In the genomic region with DNA sequence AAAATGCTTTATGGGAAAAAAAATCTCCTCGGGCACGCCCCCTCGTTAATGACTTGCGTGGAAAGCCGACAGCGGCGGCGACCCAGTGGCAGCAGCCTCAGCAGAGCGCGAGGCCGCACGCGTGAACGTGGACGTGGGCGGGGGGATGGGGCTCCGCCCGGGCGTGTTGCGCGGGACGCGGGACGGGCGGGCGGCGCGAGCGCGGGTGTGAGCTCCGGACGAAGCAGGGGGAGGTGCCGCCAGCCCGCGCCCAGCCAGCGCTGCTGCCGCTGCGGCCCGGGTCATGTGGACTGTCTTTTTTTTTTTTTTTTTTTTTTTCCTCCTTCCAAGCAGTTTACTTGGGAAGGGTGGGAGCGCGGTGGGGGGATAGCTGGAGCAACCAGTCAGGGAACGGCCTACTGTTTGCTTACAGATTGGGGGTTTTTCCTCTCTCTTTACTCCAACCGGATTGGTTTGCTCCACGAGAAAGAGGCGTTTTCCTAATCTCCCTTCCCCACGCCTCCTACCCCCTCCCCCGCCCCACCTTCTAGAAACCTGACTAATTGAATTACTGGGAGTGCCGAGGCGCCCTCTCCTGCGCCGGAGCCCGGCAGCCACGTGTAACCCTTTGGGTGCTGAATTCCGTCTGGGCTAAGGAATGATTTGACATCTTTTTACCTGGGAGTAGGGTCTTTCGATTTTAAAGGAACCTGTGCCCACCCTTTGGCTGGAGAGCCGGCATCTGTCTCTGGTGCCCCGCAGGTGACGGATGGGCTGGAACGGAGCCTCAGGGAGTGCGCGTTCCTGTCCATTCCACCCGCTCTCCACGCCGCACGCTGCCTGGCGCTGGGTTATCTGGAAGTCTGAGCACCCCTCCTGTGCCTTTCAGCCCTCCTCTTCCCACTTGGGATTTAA, we compare ENCODE assay signal across 8 cellular contexts. TPM values are rescaled to one million over a fixed set of nuclear protein-coding genes. Genes with fewer than 3 reads are reported as not detected.
A peak's percentile ranks its signal among the peaks of the same experiment; 100 is the strongest.
DNase-seq lines count a peak whose midpoint lies in the region; ATAC-seq and TF ChIP-seq lines count a peak whose summit lies in the region.

No MANE protein-coding gene starts in this region.

- H2AFZ ChIP-seq in KMS-11 (ENCODE audit: low read depth) = peak overlapping the region; percentile 98

- intact Hi-C loops in Panc1 (cut with micrococcal nuclease; ENCODE audit: unreplicated experiment) = loop anchor here (5.0 to 10.0 kb wide), 2 partner anchors 100 to 558 kb away; no protein-coding TSS in a partner anchor
- intact Hi-C loops in psoas muscle (cut with DNase I) = loop anchor here in 1 of 2 donors (5.0 to 10.0 kb wide), 3 partner anchors 98 to 1408 kb away; no protein-coding TSS in a partner anchor

- no peaks in the 10 kb centered on the region for H3K27me3 ChIP-seq in KMS-11 (ENCODE audit: insufficient read depth, low read depth)
- no peaks in the 10 kb centered on the region for H3K27me3 ChIP-seq in Panc1 (ENCODE audit: control insufficient read depth, insufficient read depth, low read length)
- peaks cover 0 to 34% (median 7%) of the 10 kb centered on the region in 3 donors for H3K27me3 ChIP-seq in psoas muscle (ENCODE audit: insufficient read depth in 3 of 3, low read length in 2 of 3)

- H3K4me2 ChIP-seq in KMS-11 = peak overlapping the region; percentile 91

- no peaks in the 10 kb centered on the region for H3K4me1 ChIP-seq in KMS-11 (ENCODE audit: low read depth, poor library complexity, severe bottlenecking)
- peaks cover 10% of the 10 kb centered on the region for H3K4me1 ChIP-seq in Panc1 (ENCODE audit: control insufficient read depth, insufficient read depth, low read length)
- peaks cover 11% of the 10 kb centered on the region for H3K4me1 ChIP-seq in psoas muscle

- 0 to 1% (median 1%) methylated on average over 46 to 66 of the region's 66 CpGs for WGBS in psoas muscle, 3 donors

- H3K9me3 ChIP-seq in Panc1 (ENCODE audit: control insufficient read depth, insufficient read depth, low read depth, low read length) (no peaks in the 10 kb centered on the region), psoas muscle (no peaks in the 10 kb centered on the region)

- H3K27ac ChIP-seq in KMS-11 (no peak overlapping the region), Panc1 (ENCODE audit: low read length) (peak overlapping the region; percentile 92), psoas muscle (no peak overlapping the region)

- DNase-seq in ELR (ENCODE audit: low read depth) (peak; percentile 92), Panc1 (ENCODE audit: low read depth, low spot score) (peak; percentile 94), brain pericyte (ENCODE audit: low read depth, low spot score) (peak; percentile 85), iPS DF 19.7 (ENCODE audit: low read depth, low spot score) (peak; percentile 98), psoas muscle (peak; percentile 68 to 72)

- TF ChIP-seq CTCF in KMS-11 (conservative IDR thresholded peaks at IDR 0.05; ENCODE audit: low read depth, low read length) = no peak
- peak; percentile 5; the same call in 1 of the 2 replicates for TF ChIP-seq CTCF in Panc1 (IDR thresholded peaks at IDR 0.05)
- TF ChIP-seq CTCF in psoas muscle (IDR thresholded peaks at IDR 0.05) = no peak

- CTCF ChIA-PET in Panc1 (lab: Charles Lee) = interaction anchor here (0.6 to 0.8 kb wide), 5 partner anchors 100 to 974 kb away, joined by 5 to 14 read pairs (median 7); no protein-coding TSS in a partner anchor

- H3K4me3 ChIP-seq in KMS-11 (IDR thresholded peaks at IDR 0.05; ENCODE audit: insufficient read depth, low read depth, low read length) = no peak overlapping the region
- peak overlapping the region; percentile 83 to 86 for H3K4me3 ChIP-seq in Panc1 (ENCODE audit: low read depth in 2 of 2, low read length in 2 of 2)
- H3K4me3 ChIP-seq in psoas muscle = peak overlapping the region; percentile 71

- H3K36me3 ChIP-seq in KMS-11 (ENCODE audit: insufficient read depth) (no peaks in the 10 kb centered on the region), Panc1 (ENCODE audit: control insufficient read depth, insufficient read depth, low read length) (peaks cover 2% of the 10 kb centered on the region; the same call in 1 of the 2 replicates), psoas muscle (ENCODE audit: insufficient read depth in 1 of 2, low read depth in 1 of 2) (no peaks in the 10 kb centered on the region)

- no peaks in the 10 kb centered on the region for H3K79me2 ChIP-seq in KMS-11 (ENCODE audit: insufficient read depth, low read depth)

- ATAC-seq in Panc1 (peak; percentile 77), psoas muscle (peak; percentile 47 to 68 (median 67)), GM18498 (IDR thresholded peaks at IDR 0.05; ENCODE audit: unreplicated experiment) (no peak), HG02870 (IDR thresholded peaks at IDR 0.05; ENCODE audit: unreplicated experiment) (no peak)

- BruUV-seq in Panc1 (replicated peaks; lab: Mats Ljungman, UMichigan) = no TSS peak

- no peaks in the 10 kb centered on the region for H4K20me1 ChIP-seq in KMS-11 (ENCODE audit: insufficient read depth)

- in situ Hi-C loops in Panc1 (cut with HindIII; ENCODE audit: low pct_unique_long_range_greater_than_20kb, low sequenced_read_pairs) = no loop called here

- peak overlapping the region; percentile 7; the same call in 1 of the 2 replicates for H3K9ac ChIP-seq in KMS-11

- POLR2A ChIA-PET in Panc1 (lab: Charles Lee) = interaction anchor here (0.6 to 0.7 kb wide), 4 partner anchors 75 to 618 kb away, joined by 4 to 16 read pairs (median 8); no protein-coding TSS in a partner anchor

RNA-seq across cellular contexts. Expression of gene EFNA5, which starts 1.7 kb away (rescaled TPM):
- 30.5 TPM for total RNA-seq in Panc1 (2021; ENCODE audit: unreplicated experiment)
- 5.5 TPM for polyA plus RNA-seq in Panc1 (2012; ENCODE audit: insufficient read length)
- total RNA-seq in psoas muscle = 1 to 10 TPM; 1.1 to 5.4 (median 3.6) TPM
- polyA plus RNA-seq in psoas muscle = 1 to 10 TPM in 1 of 3 donors, under 1 TPM in 2; 0.32 to 2.8 (median 0.52) TPM

Comparison
In these comparisons a context has a peak if more than half of its experiments do, and no peak if none do; other contexts are left out.
1. ATAC-seq: peak in Panc1 (single experiment) and psoas muscle (4 of 4); none in GM18498 (single experiment) and HG02870 (single experiment).
2. Peak in every context shown above with its lines, with median percentiles within 50 percentile points of each other: DNase-seq.